Comparison of ENCODE assay signal across 13 cellular contexts in genomic region chr9:117645245-117645636, GRCh38. TPM values are rescaled to one million over a fixed set of nuclear protein-coding genes. Genes with fewer than 3 reads are reported as not detected.
DNase-seq lines count a peak whose midpoint lies in the region; ATAC-seq and TF ChIP-seq lines count a peak whose summit lies in the region.
"Had no signal": no experiment of that assay in that cellular context is flagged by ENCODE, and none has a peak within 500 bp of the region (broad histone marks: within the 10 kb centered on the region; RNA-seq: fewer than 3 reads in every experiment).

No MANE protein-coding gene starts in this region.

- no peak overlapping the region for H3K4me3 ChIP-seq in mucosa of descending colon
- H3K4me3 ChIP-seq: thyroid gland had no signal

- no peaks in the 10 kb centered on the region for H3K4me1 ChIP-seq in mucosa of descending colon (ENCODE audit: low read depth)

- no peaks in the 10 kb centered on the region for H3K9me3 ChIP-seq in mucosa of descending colon
- H3K9me3 ChIP-seq: ascending aorta, thyroid gland had no signal

- peaks cover 32% of the 10 kb centered on the region for H3K4me1 Mint-ChIP-seq in dendritic cell treated with granulocyte-macrophage colony-stimulating factor and Interleukin-4, amounts not matched to agents 40 ng/mL and 50 ng/mL, for 4 days (ENCODE audit: low read depth)

- no peaks in the 10 kb centered on the region for H3K9me3 Mint-ChIP-seq in dendritic cell treated with granulocyte-macrophage colony-stimulating factor and Interleukin-4, amounts not matched to agents 40 ng/mL and 50 ng/mL, for 4 days
- H3K9me3 Mint-ChIP-seq: activated T-cell treated with anti-CD3 and anti-CD28 coated beads, Interleukin-2, amount 50 U/mL, for 72 hours had no signal

- peak overlapping the region; percentile 36 for H3K27ac Mint-ChIP-seq in dendritic cell treated with granulocyte-macrophage colony-stimulating factor and Interleukin-4, amounts not matched to agents 40 ng/mL and 50 ng/mL, for 4 days
- H3K27ac Mint-ChIP-seq: activated CD4-positive, alpha-beta T cell treated with anti-CD3 and anti-CD28 coated beads for 36 hours; activated T-cell treated with anti-CD3 and anti-CD28 coated beads, Interleukin-2, amount 50 U/mL, for 72 hours had no signal

- ATAC-seq in mucosa of descending colon (peak; percentile 31), GM21786 (IDR thresholded peaks at IDR 0.05; ENCODE audit: unreplicated experiment) (no peak)
- ATAC-seq: activated CD4-positive, alpha-beta T cell treated with anti-CD3 and anti-CD28 coated beads for 36 hours had no signal

- H3K4me3 Mint-ChIP-seq in dendritic cell treated with granulocyte-macrophage colony-stimulating factor and Interleukin-4, amounts not matched to agents 40 ng/mL and 50 ng/mL, for 4 days: no peak overlapping the region
- H3K4me3 Mint-ChIP-seq: activated CD4-positive, alpha-beta T cell treated with anti-CD3 and anti-CD28 coated beads for 36 hours; activated T-cell treated with anti-CD3 and anti-CD28 coated beads, Interleukin-2, amount 50 U/mL, for 72 hours had no signal

- DNase-seq in DMS 273 (lab: John Stamatoyannopoulos, UW; ENCODE audit: unreplicated experiment) (peak; percentile 29), DMS 273 treated with DMSO at 0.1 percent for 48 hours (lab: John Stamatoyannopoulos, UW) (no peak), mucosa of descending colon (no peak), T-helper 2 cell (no peak), NCI-H2081 treated with DMSO at 0.1 percent for 48 hours (lab: John Stamatoyannopoulos, UW) (no peak)

- TF ChIP-seq CTCF in mucosa of descending colon (IDR thresholded peaks at IDR 0.05): no peak

- intact Hi-C loops in dendritic cell treated with granulocyte-macrophage colony-stimulating factor and Interleukin-4, amounts not matched to agents 40 ng/mL and 50 ng/mL, for 4 days (cut with micrococcal nuclease): loop anchor here (2.0 to 10.0 kb wide), 3 partner anchors 57 to 1646 kb away; partner anchors contain the start of gene TLR4
- intact Hi-C loops in mucosa of descending colon (cut with DNase I, micrococcal nuclease): no loop called here

- no peaks in the 10 kb centered on the region for H3K36me3 ChIP-seq in mucosa of descending colon (ENCODE audit: low read depth)
- H3K36me3 ChIP-seq: ascending aorta, thyroid gland had no signal

- H3K27me3 Mint-ChIP-seq in dendritic cell treated with granulocyte-macrophage colony-stimulating factor and Interleukin-4, amounts not matched to agents 40 ng/mL and 50 ng/mL, for 4 days: peaks cover 32% of the 10 kb centered on the region

- H3K27ac ChIP-seq in temporal lobe (ENCODE audit: low read depth, low read length): peak overlapping the region; percentile 36
- H3K27ac ChIP-seq: 22Rv1, ascending aorta had no signal

- H3K36me3 Mint-ChIP-seq in dendritic cell treated with granulocyte-macrophage colony-stimulating factor and Interleukin-4, amounts not matched to agents 40 ng/mL and 50 ng/mL, for 4 days (ENCODE audit: low read depth): no peaks in the 10 kb centered on the region

RNA-seq across cellular contexts. Expression of gene TLR4, which starts 59.0 kb away (rescaled TPM):
- 10 to 100 TPM in 2 of 3 donors, 1 to 10 TPM in 1; 6.9 to 16.1 (median 14.9) TPM for total RNA-seq in mucosa of descending colon
- 3.9 TPM for total RNA-seq in temporal lobe
- total RNA-seq: activated CD4-positive, alpha-beta T cell treated with anti-CD3 and anti-CD28 coated beads for 36 hours had no signal
